ENCODE assay signal across 8 cellular contexts in genomic region chr11:66317766-66318575, GRCh38. TPM values are rescaled to one million over a fixed set of nuclear protein-coding genes. Genes with fewer than 3 reads are reported as not detected.
A peak's percentile ranks its signal among the peaks of the same experiment; 100 is the strongest.
DNase-seq lines count a peak whose midpoint lies in the region; ATAC-seq, FAIRE-seq and TF ChIP-seq lines count a peak whose summit lies in the region.

No MANE protein-coding gene starts in this region.

- peak overlapping the region; percentile 82 for H3K27ac ChIP-seq in GM12878 (ENCODE audit: control insufficient read depth, insufficient read depth)
- H3K27ac ChIP-seq in keratinocyte (ENCODE audit: control insufficient read depth, insufficient read depth, low read length), result no peak overlapping the region

- no peak for TF ChIP-seq CTCF in GM12878 (IDR thresholded peaks at IDR 0.05 in 2 of 3, conservative IDR thresholded peaks at IDR 0.05 in 1 of 3; ENCODE audit: control insufficient read depth in 2 of 3, extremely low read depth in 1 of 3, insufficient read depth in 1 of 3, low read depth in 3 of 3, low read length in 3 of 3)
- TF ChIP-seq CTCF in keratinocyte (optimal IDR thresholded peaks at IDR 0.05 in 1 of 3, IDR thresholded peaks at IDR 0.05 in 1 of 3, conservative IDR thresholded peaks at IDR 0.05 in 1 of 3; ENCODE audit: extremely low read depth in 1 of 3, insufficient read depth in 2 of 3, low read length in 3 of 3), result no peak

- POLR2A ChIA-PET in GM12878 (lab: Charles Lee), result interaction anchor here (0.9 to 1.6 kb wide), 2 partner anchors 29 to 50 kb away, joined by 3 read pairs; partner anchors contain the start of genes RAB1B and YIF1A

- no peaks in the 10 kb centered on the region for H3K9me1 ChIP-seq in keratinocyte (ENCODE audit: control insufficient read depth, extremely low read depth, insufficient read depth, low read length)

- H3K9ac ChIP-seq in GM12878 (ENCODE audit: control insufficient read depth, insufficient read depth, low read length) (peak overlapping the region; percentile 50), keratinocyte (ENCODE audit: control insufficient read depth, extremely low read depth, insufficient read depth, low read length) (no peak overlapping the region)

- SMC1A ChIA-PET in GM12878 (lab: Charles Lee; ENCODE audit: uncharacterized antibody, unreplicated experiment), result interaction anchor here (1.2 kb wide), 3 partner anchors 11 to 32 kb away, joined by 3 to 4 read pairs (median 3); no protein-coding TSS in a partner anchor

- H3K4me3 ChIP-seq in GM12878 (no peak overlapping the region), keratinocyte (ENCODE audit: control insufficient read depth in 2 of 3, extremely low read depth in 1 of 3, insufficient read depth in 2 of 3, low read depth in 1 of 3, low read length in 3 of 3) (no peak overlapping the region)

- TF ChIP-seq RAD21 in GM12878 (IDR thresholded peaks at IDR 0.05; ENCODE audit: insufficient read depth, low read depth, low read length), result no peak

- RAD21 ChIA-PET in GM12878 (lab: Charles Lee; ENCODE audit: unreplicated experiment), result interaction anchor here (0.6 to 0.8 kb wide), 2 partner anchors 68 to 245 kb away, joined by 3 to 5 read pairs; no protein-coding TSS in a partner anchor

- H3K79me2 ChIP-seq in GM12878 (ENCODE audit: control insufficient read depth, insufficient read depth, low read length) (no peaks in the 10 kb centered on the region), keratinocyte (ENCODE audit: control insufficient read depth, insufficient read depth, low read length) (no peaks in the 10 kb centered on the region)

- TF ChIP-seq POLR2A in GM12878 (IDR thresholded peaks at IDR 0.05; ENCODE audit: low read depth, low read length), result no peak

- H3K27me3 ChIP-seq in GM12878 (replicated peaks in 1 of 2; ENCODE audit: control insufficient read depth in 2 of 2, insufficient read depth in 2 of 2, low read length in 1 of 2) (no peaks in the 10 kb centered on the region; a peak in 1 of 4 replicates), keratinocyte (ENCODE audit: control insufficient read depth, extremely low read depth, insufficient read depth, low read length) (peaks cover 11% of the 10 kb centered on the region)

- H2AFZ ChIP-seq in GM12878 (ENCODE audit: control insufficient read depth, low read depth, low read length) (peak overlapping the region; percentile 82), keratinocyte (ENCODE audit: control insufficient read depth, low read length) (no peak overlapping the region)

- in situ Hi-C loops in GM12878 (cut with MboI), result no loop called here

- intact Hi-C loops in GM12878 (cut with micrococcal nuclease; ENCODE audit: unreplicated experiment), result no loop called here

- CTCF ChIA-PET in GM12878 (lab: Yijun Ruan, JAX), result interaction anchor here (1.0 to 1.9 kb wide), 3 partner anchors 9 to 68 kb away, joined by 3 to 7 read pairs (median 6); partner anchors contain the start of gene YIF1A

- H4K20me1 ChIP-seq in GM12878 (ENCODE audit: control insufficient read depth, insufficient read depth) (no peaks in the 10 kb centered on the region), keratinocyte (ENCODE audit: control insufficient read depth, extremely low read depth, insufficient read depth, low read length) (no peaks in the 10 kb centered on the region)

- ATAC-seq in GM12878 (peak; percentile 81), HG02588 (IDR thresholded peaks at IDR 0.05; ENCODE audit: unreplicated experiment) (no peak)
- ATAC-seq in stimulated activated naive CD8-positive, alpha-beta T cell treated with anti-CD3 and anti-CD28 coated beads, Interleukin-15, Interleukin-2, amounts not matched to agents 100 U/mL and 50 U/mL, for 24 hours, result peak; percentile 65

- H3K4me2 ChIP-seq in GM12878 (ENCODE audit: control insufficient read depth, insufficient read depth) (peak overlapping the region; percentile 70), keratinocyte (ENCODE audit: control insufficient read depth, extremely low read depth, insufficient read depth, low read depth, low read length) (peak overlapping the region; percentile 22)

- no peaks in the 10 kb centered on the region; the same call in 2 of the 3 replicates for H3K9me3 ChIP-seq in GM12878 (replicated peaks; ENCODE audit: control insufficient read depth, insufficient read depth, low read length)
- H3K9me3 ChIP-seq in keratinocyte (ENCODE audit: control insufficient read depth, low read depth, low read length), result no peaks in the 10 kb centered on the region

- peak; percentile 47 for FAIRE-seq in GM12878 (lab: Jason Lieb, UNC)
- peak; percentile 77 for FAIRE-seq in keratinocyte (lab: Jason Lieb, UNC)

- 18% methylated on average over 15 of the region's 15 CpGs for WGBS in GM12878 (ENCODE audit: insufficient coverage, insufficient replicate concordance, low lambda C conversion rate, missing lambda C conversion rate)

- H3K36me3 ChIP-seq in GM12878 (ENCODE audit: control insufficient read depth in 2 of 2, insufficient read depth in 2 of 2, low read length in 1 of 2), result no peaks in the 10 kb centered on the region
- no peaks in the 10 kb centered on the region for H3K36me3 ChIP-seq in keratinocyte (ENCODE audit: control insufficient read depth in 2 of 2, extremely low read depth in 1 of 2, insufficient read depth in 2 of 2, low read length in 2 of 2)

- dilution Hi-C loops in keratinocyte (cut with MboI; ENCODE audit: extremely low pct_ligation_motif_present, low sequenced_read_pairs), result no loop called here

- H3K4me1 ChIP-seq in GM12878 (ENCODE audit: control insufficient read depth, insufficient read depth, low read length), result peaks cover 18% of the 10 kb centered on the region
- peaks cover 13% of the 10 kb centered on the region for H3K4me1 ChIP-seq in keratinocyte (ENCODE audit: control insufficient read depth, extremely low read depth, insufficient read depth, low read length)

- DNase-seq in GM03348 (ENCODE audit: low spot score) (peak; percentile 56), NOMO-1 treated with dmso at 0.1 percent for 144 hours (lab: John Stamatoyannopoulos, UW; ENCODE audit: unreplicated experiment) (peak; percentile 90), GM12878 (ENCODE audit: low read depth, low spot score) (no peak), keratinocyte (ENCODE audit: low read depth, low spot score) (no peak), NCI-H2029 treated with DMSO at 0.1 percent for 48 hours (lab: John Stamatoyannopoulos, UW) (no peak), middle frontal gyrus (ENCODE audit: extremely low spot score, low spot score) (no peak)
- DNase-seq in stimulated activated naive CD8-positive, alpha-beta T cell treated with anti-CD3 and anti-CD28 coated beads, Interleukin-15, Interleukin-2, amounts not matched to agents 100 U/mL and 50 U/mL, for 24 hours, result peak; percentile 77

- no TSS peak for BruUV-seq in GM12878 (replicated peaks; lab: Mats Ljungman, UMichigan)

- no peak for TF ChIP-seq EP300 in GM12878 (IDR thresholded peaks at IDR 0.05; ENCODE audit: borderline replicate concordance in 1 of 2, control insufficient read depth in 1 of 2, low read depth in 2 of 2, low read length in 2 of 2)

RNA-seq across cellular contexts. Expression of gene CD248, which starts 1.1 kb away (rescaled TPM):
- not detected in 2 replicates for total RNA-seq in GM12878 (2013; cell fraction: nucleolus; rRNA removed)
- total RNA-seq in GM12878 (2014; rRNA removed) (not detected in 2 replicates), GM12878 (2014; rRNA removed; fragmentation: Illumina TruSeq; extraction: Trizol) (not detected in 2 replicates), GM12878 (2021) (0.13 and 0.21 TPM in 2 replicates)
- polyA plus RNA-seq in GM12878 (2011; ENCODE audit: low read depth), result not detected
- polyA plus RNA-seq in GM12878 (2011; rRNA removed) (not detected in 2 replicates), GM12878 (2014; fragmentation: Illumina TruSeq; extraction: Trizol) (not detected in 2 replicates), GM12878 (2014; fragmentation: Nextera tagmentation; extraction: Ambion mirVana) (not detected), GM12878 (2014; rRNA removed) (not detected in 2 replicates), GM12878 (2016; fragmentation: Nextera tagmentation; extraction: Ambion mirVana) (under 1 TPM; 0.10 to 0.20 TPM), keratinocyte (0.02 to 0.40 TPM (median 0.12 TPM) in 3 replicates)
- not detected in 2 replicates for polyA plus RNA-seq in GM12878 (2011; cell fraction: cytosol; rRNA removed)
- polyA plus RNA-seq in GM12878 (2011; cell fraction: nucleus; rRNA removed), result not detected in 2 replicates
- polyA plus RNA-seq in GM12878 (2012), result not detected in 2 replicates
- polyA minus RNA-seq in GM12878 (2011; rRNA and poly(A)+ RNA removed), result not detected in 2 replicates
- polyA minus RNA-seq in GM12878 (2011; cell fraction: cytosol; rRNA and poly(A)+ RNA removed), result not detected in 2 replicates
- not detected in 2 replicates for polyA minus RNA-seq in GM12878 (2011; cell fraction: nucleus; rRNA and poly(A)+ RNA removed)
- 0.37 TPM for polyA plus RNA-seq in keratinocyte (2011; ENCODE audit: low read depth)
- polyA plus RNA-seq in keratinocyte (2011; cell fraction: cytosol; rRNA removed), result 0.05 and 0.06 TPM in 2 replicates
- 0.31 and 0.40 TPM in 2 replicates for polyA plus RNA-seq in keratinocyte (2011; cell fraction: nucleus; rRNA removed)
- 0.06 and 1.2 TPM in 2 replicates for polyA plus RNA-seq in keratinocyte (2012; ENCODE audit: low replicate concordance)
- polyA minus RNA-seq in keratinocyte, result 0.23 to 0.52 TPM in 2 of 3 replicates, not detected in the other
- not detected for polyA minus RNA-seq in keratinocyte (2011; cell fraction: cytosol; rRNA and poly(A)+ RNA removed)
- polyA minus RNA-seq in keratinocyte (2011; cell fraction: nucleus; rRNA and poly(A)+ RNA removed), result 0.21 TPM in 1 of 2 replicates, not detected in the other

RNA-seq across cellular contexts. Expression of gene RIN1, which starts 18.3 kb away (rescaled TPM):
- total RNA-seq in GM12878 (2013; cell fraction: nucleolus; rRNA removed), result 1.3 and 1.4 TPM in 2 replicates
- total RNA-seq in GM12878 (2014; rRNA removed) (0.11 and 0.49 TPM in 2 replicates), GM12878 (2014; rRNA removed; fragmentation: Illumina TruSeq; extraction: Trizol) (0.09 and 0.13 TPM in 2 replicates), GM12878 (2021) (0.48 and 0.69 TPM in 2 replicates)
- polyA plus RNA-seq in GM12878 (2011; ENCODE audit: low read depth), result not detected
- polyA plus RNA-seq in GM12878 (2011; rRNA removed) (0.04 and 0.22 TPM in 2 replicates), GM12878 (2014; fragmentation: Illumina TruSeq; extraction: Trizol) (0.41 TPM in 1 of 2 replicates, not detected in the other), GM12878 (2014; fragmentation: Nextera tagmentation; extraction: Ambion mirVana) (under 1 TPM in 1 of 2 experiments, not detected in 1; 0.04 TPM), GM12878 (2014; rRNA removed) (0.47 and 0.54 TPM in 2 replicates), GM12878 (2016; fragmentation: Nextera tagmentation; extraction: Ambion mirVana) (under 1 TPM; 0.15 to 0.43 TPM), keratinocyte (10.6 to 18.6 TPM (median 16.1 TPM) in 3 replicates)
- polyA plus RNA-seq in GM12878 (2011; cell fraction: cytosol; rRNA removed), result 0.15 and 0.43 TPM in 2 replicates
- 3.7 and 4.8 TPM in 2 replicates for polyA plus RNA-seq in GM12878 (2011; cell fraction: nucleus; rRNA removed)
- 0.24 and 0.28 TPM in 2 replicates for polyA plus RNA-seq in GM12878 (2012)
- 0.37 TPM in 1 of 2 replicates, not detected in the other for polyA minus RNA-seq in GM12878 (2011; rRNA and poly(A)+ RNA removed)
- polyA minus RNA-seq in GM12878 (2011; cell fraction: cytosol; rRNA and poly(A)+ RNA removed), result 0.40 TPM in 1 of 2 replicates, not detected in the other
- polyA minus RNA-seq in GM12878 (2011; cell fraction: nucleus; rRNA and poly(A)+ RNA removed), result 0.85 and 2.6 TPM in 2 replicates
- polyA plus RNA-seq in keratinocyte (2011; ENCODE audit: low read depth), result 7.9 TPM
- 6.2 and 20.7 TPM in 2 replicates for polyA plus RNA-seq in keratinocyte (2011; cell fraction: cytosol; rRNA removed)
- polyA plus RNA-seq in keratinocyte (2011; cell fraction: nucleus; rRNA removed), result 19.3 and 34.2 TPM in 2 replicates
- polyA plus RNA-seq in keratinocyte (2012; ENCODE audit: low replicate concordance), result 28.8 and 29.9 TPM in 2 replicates
- polyA minus RNA-seq in keratinocyte, result 7.6 to 19.7 TPM (median 10.7 TPM) in 3 replicates
- 44.9 TPM for polyA minus RNA-seq in keratinocyte (2011; cell fraction: cytosol; rRNA and poly(A)+ RNA removed)
- polyA minus RNA-seq in keratinocyte (2011; cell fraction: nucleus; rRNA and poly(A)+ RNA removed), result 20.1 and 21.6 TPM in 2 replicates

RNA-seq across cellular contexts. Expression of gene TMEM151A, which starts 26.3 kb away (rescaled TPM):
- not detected in 2 replicates for total RNA-seq in GM12878 (2013; cell fraction: nucleolus; rRNA removed)
- total RNA-seq in GM12878 (2014; rRNA removed) (not detected in 2 replicates), GM12878 (2014; rRNA removed; fragmentation: Illumina TruSeq; extraction: Trizol) (not detected in 2 replicates), GM12878 (2021) (0.11 TPM in 1 of 2 replicates, not detected in the other)
- polyA plus RNA-seq in GM12878 (2011; ENCODE audit: low read depth), result not detected
- polyA plus RNA-seq in GM12878 (2011; rRNA removed) (not detected in 2 replicates), GM12878 (2014; fragmentation: Illumina TruSeq; extraction: Trizol) (not detected in 2 replicates), GM12878 (2014; fragmentation: Nextera tagmentation; extraction: Ambion mirVana) (not detected), GM12878 (2014; rRNA removed) (0.04 TPM in 1 of 2 replicates, not detected in the other), GM12878 (2016; fragmentation: Nextera tagmentation; extraction: Ambion mirVana) (not detected), keratinocyte (0.05 to 0.18 TPM in 2 of 3 replicates, not detected in the other)
- polyA plus RNA-seq in GM12878 (2011; cell fraction: cytosol; rRNA removed), result 0.03 TPM in 1 of 2 replicates, not detected in the other
- not detected in 2 replicates for polyA plus RNA-seq in GM12878 (2011; cell fraction: nucleus; rRNA removed)
- polyA plus RNA-seq in GM12878 (2012), result 0.07 TPM in 1 of 2 replicates, not detected in the other
- polyA minus RNA-seq in GM12878 (2011; rRNA and poly(A)+ RNA removed), result not detected in 2 replicates
- polyA minus RNA-seq in GM12878 (2011; cell fraction: cytosol; rRNA and poly(A)+ RNA removed), result not detected in 2 replicates
- not detected in 2 replicates for polyA minus RNA-seq in GM12878 (2011; cell fraction: nucleus; rRNA and poly(A)+ RNA removed)
- not detected for polyA plus RNA-seq in keratinocyte (2011; ENCODE audit: low read depth)
- 0.05 and 0.16 TPM in 2 replicates for polyA plus RNA-seq in keratinocyte (2011; cell fraction: cytosol; rRNA removed)
- polyA plus RNA-seq in keratinocyte (2011; cell fraction: nucleus; rRNA removed), result 0.22 and 0.40 TPM in 2 replicates
- 0.08 TPM in 1 of 2 replicates, not detected in the other for polyA plus RNA-seq in keratinocyte (2012; ENCODE audit: low replicate concordance)
- polyA minus RNA-seq in keratinocyte, result 0.23 TPM in 1 of 3 replicates, not detected in the others
- polyA minus RNA-seq in keratinocyte (2011; cell fraction: cytosol; rRNA and poly(A)+ RNA removed), result not detected
- 0.31 and 0.32 TPM in 2 replicates for polyA minus RNA-seq in keratinocyte (2011; cell fraction: nucleus; rRNA and poly(A)+ RNA removed)

RNA-seq across cellular contexts. Expression of gene BRMS1, which starts 26.9 kb away (rescaled TPM):
- 11.8 and 18.2 TPM in 2 replicates for total RNA-seq in GM12878 (2013; cell fraction: nucleolus; rRNA removed)
- total RNA-seq in GM12878 (2014; rRNA removed), result 63.5 and 64.0 TPM in 2 replicates
- 38.7 and 42.4 TPM in 2 replicates for total RNA-seq in GM12878 (2014; rRNA removed; fragmentation: Illumina TruSeq; extraction: Trizol)
- total RNA-seq in GM12878 (2021), result 49.6 and 54.7 TPM in 2 replicates
- 15.4 TPM for polyA plus RNA-seq in GM12878 (2011; ENCODE audit: low read depth)
- 28.9 and 33.7 TPM in 2 replicates for polyA plus RNA-seq in GM12878 (2011; rRNA removed)
- 40.1 and 54.9 TPM in 2 replicates for polyA plus RNA-seq in GM12878 (2011; cell fraction: cytosol; rRNA removed)
- polyA plus RNA-seq in GM12878 (2011; cell fraction: nucleus; rRNA removed), result 36.8 and 47.4 TPM in 2 replicates
- polyA plus RNA-seq in GM12878 (2012), result 25.6 and 30.1 TPM in 2 replicates
- 11.6 and 29.1 TPM in 2 replicates for polyA plus RNA-seq in GM12878 (2014; fragmentation: Illumina TruSeq; extraction: Trizol)
- 1 to 10 TPM; 2.1 to 8.6 TPM for polyA plus RNA-seq in GM12878 (2014; fragmentation: Nextera tagmentation; extraction: Ambion mirVana)
- polyA plus RNA-seq in GM12878 (2014; rRNA removed), result 58.6 and 59.9 TPM in 2 replicates
- polyA plus RNA-seq in GM12878 (2016; fragmentation: Nextera tagmentation; extraction: Ambion mirVana), result 10 to 100 TPM; 82.5 to 85.3 TPM
- 7.2 and 16.5 TPM in 2 replicates for polyA minus RNA-seq in GM12878 (2011; rRNA and poly(A)+ RNA removed)
- polyA minus RNA-seq in GM12878 (2011; cell fraction: cytosol; rRNA and poly(A)+ RNA removed), result 9.7 and 9.9 TPM in 2 replicates
- 6.6 and 12.2 TPM in 2 replicates for polyA minus RNA-seq in GM12878 (2011; cell fraction: nucleus; rRNA and poly(A)+ RNA removed)
- 61.4 to 65.8 TPM (median 64.8 TPM) in 3 replicates for polyA plus RNA-seq in keratinocyte
- polyA plus RNA-seq in keratinocyte (2011; ENCODE audit: low read depth), result 31.0 TPM
- polyA plus RNA-seq in keratinocyte (2011; cell fraction: cytosol; rRNA removed), result 37.7 and 68.6 TPM in 2 replicates
- 44.0 and 44.5 TPM in 2 replicates for polyA plus RNA-seq in keratinocyte (2011; cell fraction: nucleus; rRNA removed)
- polyA plus RNA-seq in keratinocyte (2012; ENCODE audit: low replicate concordance), result 38.4 and 73.3 TPM in 2 replicates
- polyA minus RNA-seq in keratinocyte, result 14.7 to 32.2 TPM (median 21.4 TPM) in 3 replicates
- 28.6 TPM for polyA minus RNA-seq in keratinocyte (2011; cell fraction: cytosol; rRNA and poly(A)+ RNA removed)
- 9.1 and 10.6 TPM in 2 replicates for polyA minus RNA-seq in keratinocyte (2011; cell fraction: nucleus; rRNA and poly(A)+ RNA removed)

RNA-seq across cellular contexts. Expression of gene YIF1A, which starts 29.0 kb away (rescaled TPM):
- total RNA-seq in GM12878 (2013; cell fraction: nucleolus; rRNA removed), result 40.4 and 41.0 TPM in 2 replicates
- total RNA-seq in GM12878 (2014; rRNA removed) (97.7 and 123 TPM in 2 replicates), GM12878 (2014; rRNA removed; fragmentation: Illumina TruSeq; extraction: Trizol) (30.4 and 37.3 TPM in 2 replicates), GM12878 (2021) (84.0 and 91.0 TPM in 2 replicates)
- 66.9 TPM for polyA plus RNA-seq in GM12878 (2011; ENCODE audit: low read depth)
- polyA plus RNA-seq in GM12878 (2011; rRNA removed) (17.2 and 40.2 TPM in 2 replicates), GM12878 (2014; fragmentation: Illumina TruSeq; extraction: Trizol) (40.0 and 52.5 TPM in 2 replicates), GM12878 (2014; fragmentation: Nextera tagmentation; extraction: Ambion mirVana) (10 to 100 TPM in 1 of 2 experiments, 1 to 10 TPM in 1; 6.6 to 17.5 TPM), GM12878 (2014; rRNA removed) (93.2 and 96.0 TPM in 2 replicates), GM12878 (2016; fragmentation: Nextera tagmentation; extraction: Ambion mirVana) (100 to 1,000 TPM; 111 to 128 TPM), keratinocyte (80.3 to 157 TPM (median 87.5 TPM) in 3 replicates)
- 108 and 130 TPM in 2 replicates for polyA plus RNA-seq in GM12878 (2011; cell fraction: cytosol; rRNA removed)
- 81.0 and 87.6 TPM in 2 replicates for polyA plus RNA-seq in GM12878 (2011; cell fraction: nucleus; rRNA removed)
- polyA plus RNA-seq in GM12878 (2012), result 63.6 and 76.4 TPM in 2 replicates
- 65.0 and 103 TPM in 2 replicates for polyA minus RNA-seq in GM12878 (2011; rRNA and poly(A)+ RNA removed)
- 46.4 and 50.5 TPM in 2 replicates for polyA minus RNA-seq in GM12878 (2011; cell fraction: cytosol; rRNA and poly(A)+ RNA removed)
- polyA minus RNA-seq in GM12878 (2011; cell fraction: nucleus; rRNA and poly(A)+ RNA removed), result 21.9 and 37.2 TPM in 2 replicates
- 14.7 TPM for polyA plus RNA-seq in keratinocyte (2011; ENCODE audit: low read depth)
- 96.1 and 149 TPM in 2 replicates for polyA plus RNA-seq in keratinocyte (2011; cell fraction: cytosol; rRNA removed)
- polyA plus RNA-seq in keratinocyte (2011; cell fraction: nucleus; rRNA removed), result 96.2 and 108 TPM in 2 replicates
- 106 and 137 TPM in 2 replicates for polyA plus RNA-seq in keratinocyte (2012; ENCODE audit: low replicate concordance)
- polyA minus RNA-seq in keratinocyte, result 111 to 173 TPM (median 122 TPM) in 3 replicates
- polyA minus RNA-seq in keratinocyte (2011; cell fraction: cytosol; rRNA and poly(A)+ RNA removed), result 246 TPM
- polyA minus RNA-seq in keratinocyte (2011; cell fraction: nucleus; rRNA and poly(A)+ RNA removed), result 43.4 and 45.8 TPM in 2 replicates

Comparison
In these comparisons a context has a peak if more than half of its experiments do, and no peak if none do; other contexts are left out.
1. DNase-seq: peak in GM03348 (single experiment), NOMO-1 treated with dmso at 0.1 percent for 144 hours (single experiment) and stimulated activated naive CD8-positive, alpha-beta T cell treated with anti-CD3 and anti-CD28 coated beads, Interleukin-15, Interleukin-2, amounts not matched to agents 100 U/mL and 50 U/mL, for 24 hours (single experiment); none in GM12878 (single experiment), keratinocyte (single experiment), NCI-H2029 treated with DMSO at 0.1 percent for 48 hours (single experiment) and middle frontal gyrus (single experiment).